ENCODE assay signal across 10 cellular contexts in genomic region chr17:13346996-13347762, GRCh38.
DNase-seq lines count a peak whose midpoint lies in the region; ATAC-seq and TF ChIP-seq lines count a peak whose summit lies in the region.
"Had no signal": no experiment of that assay in that cellular context is flagged by ENCODE, and none has a peak within 500 bp of the region (broad histone marks: within the 10 kb centered on the region; RNA-seq: fewer than 3 reads in every experiment).

No MANE protein-coding gene starts in this region.

- no peaks in the 10 kb centered on the region for H3K79me2 ChIP-seq in ACC112 (ENCODE audit: control insufficient read depth, insufficient read depth, low read length, unreplicated experiment)
- H3K79me2 ChIP-seq in HCT116 (ENCODE audit: insufficient read depth, low read length): no peaks in the 10 kb centered on the region

- peak overlapping the region; percentile 46 for H3K4me2 ChIP-seq in HCT116 (ENCODE audit: low read length)

- H3K36me3 Mint-ChIP-seq in T-helper 2 cell treated with Interferon-gamma antibody and Interleukin-4, amounts not matched to agents 5 μg/mL and 100 μg/mL, for 36 hours (ENCODE audit: low read depth): no peaks in the 10 kb centered on the region

- H3K9me2 ChIP-seq in HCT116 (ENCODE audit: insufficient read depth): no peaks in the 10 kb centered on the region

- H3K4me1 Mint-ChIP-seq in T-helper 2 cell treated with Interferon-gamma antibody and Interleukin-4, amounts not matched to agents 5 μg/mL and 100 μg/mL, for 36 hours (ENCODE audit: low read depth): peaks cover 3% of the 10 kb centered on the region

- TF ChIP-seq RAD21 in HCT116 (IDR thresholded peaks at IDR 0.05; ENCODE audit: low read depth): 0 out of 2 replicates have a peak, but pooled peaks have one; percentile 2

- H3K27ac Mint-ChIP-seq in T-helper 2 cell treated with Interferon-gamma antibody and Interleukin-4, amounts not matched to agents 5 μg/mL and 100 μg/mL, for 36 hours: no peak overlapping the region

- H3K27me3 ChIP-seq in ACC112 (ENCODE audit: insufficient read depth, low read length): no peaks in the 10 kb centered on the region
- no peaks in the 10 kb centered on the region for H3K27me3 ChIP-seq in HCT116 (ENCODE audit: insufficient read depth, low read length)
- H3K27me3 ChIP-seq: cardiac muscle cell, spleen had no signal

- peaks cover 4% of the 10 kb centered on the region for H3K9me3 Mint-ChIP-seq in T-helper 2 cell treated with Interferon-gamma antibody and Interleukin-4, amounts not matched to agents 5 μg/mL and 100 μg/mL, for 36 hours

- TF ChIP-seq POLR2A in HCT116 (IDR thresholded peaks at IDR 0.05; ENCODE audit: borderline replicate concordance, extremely low read depth, insufficient read depth, insufficient read length): no peak

- TSS peak; percentile 96 for BruUV-seq in HCT116 (replicated peaks; lab: Mats Ljungman, UMichigan)

- DNase-seq in HCT116 (ENCODE audit: low read depth, low spot score) (peak; percentile 87), fibroblast of villous mesenchyme (ENCODE audit: low read depth) (peak; percentile 83), NCI-H1048 (lab: John Stamatoyannopoulos, UW) (no peak), substantia nigra (lab: John Stamatoyannopoulos, UW) (no peak), Right ventricle myocardium superior (no peak), GM13976 (ENCODE audit: low spot score) (no peak)
- peak; percentile 40 for DNase-seq in T-helper 2 cell treated with Interferon-gamma antibody and Interleukin-4, amounts not matched to agents 5 μg/mL and 100 μg/mL, for 36 hours (ENCODE audit: low spot score)
- DNase-seq: spleen had no signal

- ATAC-seq in HCT116: peak; percentile 89
- no peak for ATAC-seq in Right ventricle myocardium superior (ENCODE audit: poor library complexity)

- H3K9me3 ChIP-seq in HCT116 (ENCODE audit: control insufficient read depth in 1 of 2, insufficient read depth in 1 of 2, low read depth in 1 of 2, low read length in 2 of 2): no peaks in the 10 kb centered on the region

- CTCF ChIA-PET in HCT116 (lab: Charles Lee): interaction anchor here (0.6 kb wide), 1 partner anchor 71 kb away, joined by 3 read pairs; no protein-coding TSS in a partner anchor

- no peak overlapping the region for H3K4me3 Mint-ChIP-seq in T-helper 2 cell treated with Interferon-gamma antibody and Interleukin-4, amounts not matched to agents 5 μg/mL and 100 μg/mL, for 36 hours

- RAD21 ChIA-PET in HCT116 (lab: Charles Lee; ENCODE audit: low non-redundant PET in 1 of 2, low total read pairs in 2 of 2, uncharacterized antibody in 2 of 2, unreplicated experiment in 2 of 2): interaction anchor here in 1 of 2 experiments (0.7 kb wide), 1 partner anchor 1141 kb away, joined by 8 read pairs; no protein-coding TSS in a partner anchor

- TF ChIP-seq CTCF in HCT116 (IDR thresholded peaks at IDR 0.05 in 2 of 3, conservative IDR thresholded peaks at IDR 0.05 in 1 of 3; ENCODE audit: borderline replicate concordance in 1 of 3, insufficient read depth in 1 of 3, low read depth in 2 of 3, low read length in 2 of 3) (no peak), fibroblast of villous mesenchyme (IDR thresholded peaks at IDR 0.05; ENCODE audit: insufficient read depth, low read depth, low read length) (no peak), GM13976 (IDR thresholded peaks at IDR 0.05; ENCODE audit: borderline replicate concordance, control extremely low read depth, extremely low read depth, insufficient read depth, missing control alignments) (no peak)

- H3K36me3 ChIP-seq in ACC112 (ENCODE audit: insufficient read depth, low read length) (no peaks in the 10 kb centered on the region), HCT116 (ENCODE audit: control insufficient read depth in 1 of 2, insufficient read depth in 2 of 2, low read length in 2 of 2) (no peaks in the 10 kb centered on the region)
- H3K36me3 ChIP-seq: cardiac muscle cell, spleen had no signal

- peaks cover 34% of the 10 kb centered on the region for H3K4me1 ChIP-seq in ACC112 (ENCODE audit: control insufficient read depth, insufficient read depth, low read length, unreplicated experiment)
- peaks cover 11 to 41% of the 10 kb centered on the region in 2 experiments for H3K4me1 ChIP-seq in HCT116 (ENCODE audit: control insufficient read depth in 1 of 2, insufficient read depth in 2 of 2, low read length in 2 of 2)
- H3K4me1 ChIP-seq: spleen had no signal

- H3K27me3 Mint-ChIP-seq in T-helper 2 cell treated with Interferon-gamma antibody and Interleukin-4, amounts not matched to agents 5 μg/mL and 100 μg/mL, for 36 hours (ENCODE audit: low read depth): no peaks in the 10 kb centered on the region

- intact Hi-C loops in HCT116 (cut with micrococcal nuclease): no loop called here
- intact Hi-C loops in Right ventricle myocardium superior (cut with DNase I): loop anchor here (10.0 kb wide), 1 partner anchor 228 kb away; no protein-coding TSS in a partner anchor

- H3K9ac ChIP-seq in HCT116 (ENCODE audit: low read length): peak overlapping the region; percentile 32

- H2AFZ ChIP-seq in ACC112 (ENCODE audit: low read length, unreplicated experiment): no peak overlapping the region
- no peak overlapping the region for H2AFZ ChIP-seq in HCT116 (ENCODE audit: low read depth, low read length, poor library complexity, severe bottlenecking)

- in situ Hi-C loops in GM13976 (cut with MboI; ENCODE audit: low sequenced_read_pairs, unreplicated experiment): no loop called here

- H3K27ac ChIP-seq in ACC112 (ENCODE audit: low read depth, low read length): peak overlapping the region; percentile 100
- peak overlapping the region; percentile 67; the same call in 1 of the 2 replicates for H3K27ac ChIP-seq in HCT116 (ENCODE audit: low read depth, low read length)
- H3K27ac ChIP-seq in substantia nigra (ENCODE audit: low read depth, low read length, poor library complexity, severe bottlenecking): no peak overlapping the region
- H3K27ac ChIP-seq: cardiac muscle cell, spleen had no signal

- POLR2A ChIA-PET in HCT116 (lab: Charles Lee): no interaction called here

- H3K4me3 ChIP-seq in ACC112 (ENCODE audit: low read depth, low read length) (no peak overlapping the region; the same call in 1 of the 2 replicates), HCT116 (replicated peaks in 1 of 2; ENCODE audit: low read depth in 1 of 2, low read length in 2 of 2) (no peak overlapping the region), fibroblast of villous mesenchyme (ENCODE audit: low read depth, low read length) (no peak overlapping the region)
- H3K4me3 ChIP-seq: cardiac muscle cell, spleen had no signal

- no peaks in the 10 kb centered on the region for H4K20me1 ChIP-seq in HCT116 (ENCODE audit: insufficient read depth)

TF ChIP-seq in HCT116, 20 proteins besides CTCF, POLR2A, EP300 and RAD21:
- no peak for TF ChIP-seq REST (IDR thresholded peaks at IDR 0.05; ENCODE audit: low read depth)
- TF ChIP-seq FOSL1 (IDR thresholded peaks at IDR 0.05; ENCODE audit: low read depth): peak; percentile 83
- TF ChIP-seq SP1 (IDR thresholded peaks at IDR 0.05; ENCODE audit: low read depth): peak; percentile 56
- peak; percentile 69 for TF ChIP-seq TCF7L2 (IDR thresholded peaks at IDR 0.05; ENCODE audit: borderline replicate concordance, extremely low read depth, insufficient read depth, insufficient read length)
- TF ChIP-seq, protein P1, sequence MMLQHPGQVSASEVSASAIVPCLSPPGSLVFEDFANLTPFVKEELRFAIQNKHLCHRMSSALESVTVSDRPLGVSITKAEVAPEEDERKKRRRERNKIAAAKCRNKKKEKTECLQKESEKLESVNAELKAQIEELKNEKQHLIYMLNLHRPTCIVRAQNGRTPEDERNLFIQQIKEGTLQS (IDR thresholded peaks at IDR 0.05): no peak
- TF ChIP-seq SRF (IDR thresholded peaks at IDR 0.05; ENCODE audit: low read depth): peak; percentile 56; the same call in 1 of the 2 replicates
- TF ChIP-seq YY1 (IDR thresholded peaks at IDR 0.05; ENCODE audit: extremely low read depth, insufficient replicate concordance, low read depth, low read length): no peak
- TF ChIP-seq ZFX (IDR thresholded peaks at IDR 0.05): no peak
- no peak for TF ChIP-seq EGR1 (IDR thresholded peaks at IDR 0.05; ENCODE audit: low read depth)
- TF ChIP-seq JUND (IDR thresholded peaks at IDR 0.05): peak; percentile 81
- TF ChIP-seq, protein P2, sequence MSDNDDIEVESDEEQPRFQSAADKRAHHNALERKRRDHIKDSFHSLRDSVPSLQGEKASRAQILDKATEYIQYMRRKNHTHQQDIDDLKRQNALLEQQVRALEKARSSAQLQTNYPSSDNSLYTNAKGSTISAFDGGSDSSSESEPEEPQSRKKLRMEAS (IDR thresholded peaks at IDR 0.05): peak; percentile 50; the same call in 1 of the 2 replicates
- TF ChIP-seq CEBPB (IDR thresholded peaks at IDR 0.05; ENCODE audit: low read depth): peak; percentile 36
- TF ChIP-seq POLR2AphosphoS5 (IDR thresholded peaks at IDR 0.05; ENCODE audit: low read depth, low read length): peak; percentile 23; the same call in 1 of the 2 replicates
- TF ChIP-seq EZH2phosphoT487 (IDR thresholded peaks at IDR 0.05; ENCODE audit: borderline replicate concordance): no peak
- TF ChIP-seq CBX3 (IDR thresholded peaks at IDR 0.05; ENCODE audit: low read depth): peak; percentile 53

Comparison
In these comparisons a context has a peak if more than half of its experiments do, and no peak if none do; other contexts are left out.
1. DNase-seq: peak in HCT116 (single experiment), T-helper 2 cell treated with Interferon-gamma antibody and Interleukin-4, amounts not matched to agents 5 μg/mL and 100 μg/mL, for 36 hours (single experiment) and fibroblast of villous mesenchyme (single experiment); none in NCI-H1048 (single experiment), substantia nigra (0 of 49), Right ventricle myocardium superior (single experiment) and GM13976 (single experiment).